In genomic region chr19:1336079-1336684, GRCh38 we compare ENCODE assay signal across 18 cellular contexts.
"Had no signal": no experiment of that assay in that cellular context is flagged by ENCODE, and none has a peak within 500 bp of the region (broad histone marks: within the 10 kb centered on the region; RNA-seq: fewer than 3 reads in every experiment).

No MANE protein-coding gene starts in this region.

- H3K36me3 ChIP-seq: brain microvascular endothelial cell, esophagus muscularis mucosa, left lung had no signal

- FAIRE-seq: kidney had no signal

- H3K4me1 Mint-ChIP-seq: activated CD4-positive, alpha-beta T cell treated with anti-CD3 and anti-CD28 coated beads, Interleukin-2, amount 10 ng/mL, durations not matched to agents 7 days and 5 days; central memory CD8-positive, alpha-beta T cell; naive thymus-derived CD8-positive, alpha-beta T cell had no signal

- H3K27me3 Mint-ChIP-seq: activated CD4-positive, alpha-beta T cell treated with anti-CD3 and anti-CD28 coated beads, Interleukin-2, amount 10 ng/mL, durations not matched to agents 7 days and 5 days had no signal

- H3K27ac Mint-ChIP-seq: activated CD4-positive, alpha-beta T cell treated with anti-CD3 and anti-CD28 coated beads, Interleukin-2, amount 10 ng/mL, durations not matched to agents 7 days and 5 days; activated naive CD8-positive, alpha-beta T cell; naive thymus-derived CD8-positive, alpha-beta T cell had no signal

- DNase-seq: activated CD4-positive, alpha-beta T cell treated with anti-CD3 and anti-CD28 coated beads, Interleukin-2, amount 10 ng/mL, durations not matched to agents 7 days and 5 days; activated CD4-positive, CD25-positive, alpha-beta regulatory T cell; activated CD8-positive, alpha-beta memory T cell treated with anti-CD3 and anti-CD28 coated beads for 24 hours; activated gamma-delta T cell treated with Interleukin-2 at 50 U/mL for 16 hours; anterior cingulate cortex; brain microvascular endothelial cell; hypothalamus; kidney; left lung; mammary epithelial cell; mucosa of descending colon; naive thymus-derived CD8-positive, alpha-beta T cell; stimulated activated CD4-positive, alpha-beta T cell treated with anti-CD3 and anti-CD28 coated beads, Interleukin-12 subunit alpha, Interleukin-12 subunit beta, amount 100 ng/mL, for 4 hours; stimulated activated CD4-positive, alpha-beta T cell treated with anti-CD3 and anti-CD28 coated beads, Interleukin-2, amount 100 ng/mL, for 24 hours had no signal

- H3K9me3 Mint-ChIP-seq: activated CD4-positive, alpha-beta T cell treated with anti-CD3 and anti-CD28 coated beads, Interleukin-2, amount 10 ng/mL, durations not matched to agents 7 days and 5 days; central memory CD8-positive, alpha-beta T cell; naive thymus-derived CD8-positive, alpha-beta T cell had no signal

- H3K36me3 Mint-ChIP-seq: activated naive CD8-positive, alpha-beta T cell; naive thymus-derived CD8-positive, alpha-beta T cell had no signal

- ATAC-seq: left lung; mucosa of descending colon; naive thymus-derived CD8-positive, alpha-beta T cell had no signal

- H3K4me3 ChIP-seq: coronary artery, esophagus muscularis mucosa, left lung, mucosa of descending colon had no signal

- H3K27me3 ChIP-seq: brain microvascular endothelial cell had no signal

- H3K4me3 Mint-ChIP-seq: activated CD4-positive, alpha-beta T cell treated with anti-CD3 and anti-CD28 coated beads, Interleukin-2, amount 10 ng/mL, durations not matched to agents 7 days and 5 days; activated naive CD8-positive, alpha-beta T cell; central memory CD8-positive, alpha-beta T cell; naive thymus-derived CD8-positive, alpha-beta T cell had no signal
